9 cellular contexts compared by ENCODE assay signal in the genomic region with DNA sequence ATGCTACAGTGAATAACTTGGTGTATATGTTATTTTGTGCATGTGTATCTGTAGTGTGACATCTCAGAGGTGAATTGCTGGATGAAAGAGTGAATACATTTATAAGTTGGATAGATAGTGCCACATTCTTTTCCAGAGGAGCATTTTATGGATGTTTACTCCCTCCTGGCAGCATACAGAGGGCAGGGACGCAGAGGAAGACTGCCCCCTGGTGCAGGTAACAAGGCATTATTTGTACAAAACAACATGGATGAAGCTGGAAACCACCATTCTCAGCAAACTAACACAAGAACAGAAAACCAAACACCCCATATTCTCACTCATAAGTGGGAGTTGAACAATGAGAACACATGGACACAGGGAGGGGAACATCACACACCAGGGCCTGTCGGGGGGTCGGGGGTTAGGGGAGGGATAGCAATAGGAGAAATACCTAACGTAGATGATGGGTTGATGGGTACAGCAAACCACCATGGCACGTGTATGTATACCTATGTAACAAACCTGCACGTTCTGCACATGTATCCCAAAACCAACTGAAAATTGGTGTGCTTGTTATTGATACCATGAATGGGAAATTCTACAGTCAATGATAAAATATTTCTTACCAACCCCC. TPM values are rescaled to one million over a fixed set of nuclear protein-coding genes. Genes with fewer than 3 reads are reported as not detected.
DNase-seq lines count a peak whose midpoint lies in the region; ATAC-seq and TF ChIP-seq lines count a peak whose summit lies in the region.
"Had no signal": no experiment of that assay in that cellular context is flagged by ENCODE, and none has a peak within 500 bp of the region (broad histone marks: within the 10 kb centered on the region; RNA-seq: fewer than 3 reads in every experiment).

No MANE protein-coding gene starts in this region.

- H3K36me3 Mint-ChIP-seq in nephron progenitor cell (ENCODE audit: low read depth): no peaks in the 10 kb centered on the region
- H3K36me3 Mint-ChIP-seq: activated naive CD4-positive, alpha-beta T cell treated with anti-CD3 and anti-CD28 coated beads, Interleukin-2, amount 50 U/mL, for 24 hours had no signal

- peak; percentile 15 for DNase-seq in Daoy (ENCODE audit: low read depth)
- peak; percentile 50 for DNase-seq in cerebellar cortex (ENCODE audit: low spot score)
- peak; percentile 35 for DNase-seq in nephron progenitor cell
- DNase-seq in activated CD4-positive, alpha-beta T cell treated with anti-CD3 and anti-CD28 coated beads, Interleukin-2, amount 50 U/mL, for 48 hours: no peak

- no peak overlapping the region for H3K27ac ChIP-seq in KMS-11

- no peaks in the 10 kb centered on the region for H3K27me3 ChIP-seq in KMS-11 (ENCODE audit: insufficient read depth, low read depth)

- no peaks in the 10 kb centered on the region for H3K9me3 Mint-ChIP-seq in nephron progenitor cell

- no peak overlapping the region for H2AFZ ChIP-seq in KMS-11 (ENCODE audit: low read depth)

- no peak overlapping the region for H3K4me2 ChIP-seq in KMS-11

- no peaks in the 10 kb centered on the region for H3K36me3 ChIP-seq in KMS-11 (ENCODE audit: insufficient read depth)

- H3K4me1 ChIP-seq in KMS-11 (ENCODE audit: low read depth, poor library complexity, severe bottlenecking): no peaks in the 10 kb centered on the region

- no peak overlapping the region for H3K27ac Mint-ChIP-seq in nephron progenitor cell
- H3K27ac Mint-ChIP-seq: activated naive CD4-positive, alpha-beta T cell treated with anti-CD3 and anti-CD28 coated beads, Interleukin-2, amount 50 U/mL, for 24 hours had no signal

- H3K9ac ChIP-seq in KMS-11: no peak overlapping the region

- ATAC-seq in GM21786 (IDR thresholded peaks at IDR 0.05; ENCODE audit: unreplicated experiment) (no peak), GM18907 (IDR thresholded peaks at IDR 0.05; ENCODE audit: unreplicated experiment) (no peak), HG03520 (IDR thresholded peaks at IDR 0.05; ENCODE audit: unreplicated experiment) (no peak)

- H3K4me1 Mint-ChIP-seq in nephron progenitor cell: no peaks in the 10 kb centered on the region
- H3K4me1 Mint-ChIP-seq: activated naive CD4-positive, alpha-beta T cell treated with anti-CD3 and anti-CD28 coated beads, Interleukin-2, amount 50 U/mL, for 24 hours had no signal

- no peaks in the 10 kb centered on the region for H4K20me1 ChIP-seq in KMS-11 (ENCODE audit: insufficient read depth)

- no peak overlapping the region for H3K4me3 Mint-ChIP-seq in nephron progenitor cell
- H3K4me3 Mint-ChIP-seq: activated naive CD4-positive, alpha-beta T cell treated with anti-CD3 and anti-CD28 coated beads, Interleukin-2, amount 50 U/mL, for 24 hours had no signal

- no peak overlapping the region for H3K4me3 ChIP-seq in KMS-11 (IDR thresholded peaks at IDR 0.05; ENCODE audit: insufficient read depth, low read depth, low read length)

- no peaks in the 10 kb centered on the region for H3K79me2 ChIP-seq in KMS-11 (ENCODE audit: insufficient read depth, low read depth)

- peaks cover 6% of the 10 kb centered on the region for H3K27me3 Mint-ChIP-seq in nephron progenitor cell (ENCODE audit: low read depth, poor library complexity)

- TF ChIP-seq CTCF in KMS-11 (conservative IDR thresholded peaks at IDR 0.05; ENCODE audit: low read depth, low read length) (peak; percentile 40), nephron progenitor cell (IDR thresholded peaks at IDR 0.05) (peak; percentile 69)

RNA-seq across cellular contexts. Expression of a gene that starts 57.9 kb away (rescaled TPM):
- total RNA-seq in Daoy (2014; rRNA removed; shearing (Covaris generic)): not detected in 2 replicates

Comparison
In these comparisons a context has a peak if more than half of its experiments do, and no peak if none do; other contexts are left out.
1. DNase-seq: peak in Daoy (single experiment), cerebellar cortex (single experiment) and nephron progenitor cell (single experiment); none in activated CD4-positive, alpha-beta T cell treated with anti-CD3 and anti-CD28 coated beads, Interleukin-2, amount 50 U/mL, for 48 hours (0 of 2).